ENCODE assay signal across 9 cellular contexts in genomic region chr10:86958831-86959736, GRCh38. TPM values are rescaled to one million over a fixed set of nuclear protein-coding genes. Genes with fewer than 3 reads are reported as not detected.
DNase-seq lines count a peak whose midpoint lies in the region; ATAC-seq and TF ChIP-seq lines count a peak whose summit lies in the region.
"Had no signal": no experiment of that assay in that cellular context is flagged by ENCODE, and none has a peak within 500 bp of the region (broad histone marks: within the 10 kb centered on the region; RNA-seq: fewer than 3 reads in every experiment).

No MANE protein-coding gene starts in this region.

- peaks cover 16 to 18% of the 10 kb centered on the region in 2 donors for H3K4me1 ChIP-seq in breast epithelium
- peaks cover 54 to 73% of the 10 kb centered on the region in 2 donors for H3K4me1 ChIP-seq in thoracic aorta (ENCODE audit: control insufficient read depth in 1 of 2, low read depth in 2 of 2)

- CTCF ChIA-PET in activated CD4-positive, alpha-beta memory T cell treated with anti-CD3 and anti-CD28 coated beads for 36 hours (lab: Charles Lee): interaction anchor here (1.0 to 1.6 kb wide), 3 partner anchors 7 to 271 kb away, joined by 3 to 6 read pairs (median 5); partner anchors contain the start of gene ADIRF

- no peaks in the 10 kb centered on the region for H3K9me3 Mint-ChIP-seq in activated CD4-positive, alpha-beta memory T cell treated with anti-CD3 and anti-CD28 coated beads for 36 hours

- TF ChIP-seq CTCF in breast epithelium (IDR thresholded peaks at IDR 0.05) (no peak), thoracic aorta (IDR thresholded peaks at IDR 0.05) (no peak)

- ATAC-seq in thoracic aorta (ENCODE audit: insufficient number of reproducible peaks, low FRiP score, low read depth) (no peak), GM18870 (IDR thresholded peaks at IDR 0.05; ENCODE audit: unreplicated experiment) (no peak), GM18520 (IDR thresholded peaks at IDR 0.05; ENCODE audit: unreplicated experiment) (no peak)

- H3K27me3 Mint-ChIP-seq in activated CD4-positive, alpha-beta memory T cell treated with anti-CD3 and anti-CD28 coated beads for 36 hours: no peaks in the 10 kb centered on the region

- no peaks in the 10 kb centered on the region for H3K36me3 Mint-ChIP-seq in activated CD4-positive, alpha-beta memory T cell treated with anti-CD3 and anti-CD28 coated beads for 36 hours

- intact Hi-C loops in breast epithelium (cut with DNase I; ENCODE audit: low total_unique reads): no loop called here
- intact Hi-C loops in activated CD4-positive, alpha-beta memory T cell treated with anti-CD3 and anti-CD28 coated beads for 36 hours (cut with micrococcal nuclease): no loop called here

- no peaks in the 10 kb centered on the region for H3K9me3 ChIP-seq in breast epithelium
- no peaks in the 10 kb centered on the region for H3K9me3 ChIP-seq in thoracic aorta

- no peak for TF ChIP-seq POLR2A in breast epithelium (IDR thresholded peaks at IDR 0.05)

- no peaks in the 10 kb centered on the region for H3K4me1 Mint-ChIP-seq in activated CD4-positive, alpha-beta memory T cell treated with anti-CD3 and anti-CD28 coated beads for 36 hours (ENCODE audit: low read depth)

- H3K36me3 ChIP-seq in breast epithelium (no peaks in the 10 kb centered on the region), thoracic aorta (no peaks in the 10 kb centered on the region)

- H3K27me3 ChIP-seq in breast epithelium (no peaks in the 10 kb centered on the region), thoracic aorta (replicated peaks; ENCODE audit: insufficient read depth) (no peaks in the 10 kb centered on the region)

- POLR2A ChIA-PET in activated CD4-positive, alpha-beta memory T cell treated with anti-CD3 and anti-CD28 coated beads for 36 hours (lab: Charles Lee): no interaction called here

- no peak overlapping the region for H3K4me3 Mint-ChIP-seq in activated CD4-positive, alpha-beta memory T cell treated with anti-CD3 and anti-CD28 coated beads for 36 hours

- H3K4me3 ChIP-seq in breast epithelium: peak overlapping the region; percentile 28 to 60 (median 45)
- peak overlapping the region; percentile 54 for H3K4me3 ChIP-seq in thoracic aorta

- no peak overlapping the region for H3K27ac Mint-ChIP-seq in activated CD4-positive, alpha-beta memory T cell treated with anti-CD3 and anti-CD28 coated beads for 36 hours

- peak; percentile 70 for DNase-seq in LHCN-M2 (ENCODE audit: low read depth)
- peak; percentile 54 to 80 for DNase-seq in breast epithelium (ENCODE audit: low spot score in 2 of 2)
- peak; percentile 55 for DNase-seq in kidney glomerular epithelial cell (lab: John Stamatoyannopoulos, UW)
- no peak for DNase-seq in thoracic aorta (ENCODE audit: low spot score)
- no peak for DNase-seq in GDM1 (lab: John Stamatoyannopoulos, UW)
- DNase-seq in activated CD4-positive, alpha-beta memory T cell treated with anti-CD3 and anti-CD28 coated beads for 36 hours: no peak
- DNase-seq: NCI-H526 treated with DMSO at 0.1 percent for 48 hours had no signal

- H3K27ac ChIP-seq in breast epithelium (peak overlapping the region; percentile 85 to 94), thoracic aorta (peak overlapping the region; percentile 72 to 97)

RNA-seq across cellular contexts. Expression of gene SNCG, which starts 0.7 kb away (rescaled TPM):
- 4.4 and 5.0 TPM in 2 replicates for total RNA-seq in LHCN-M2 (2014; rRNA removed)
- polyA plus RNA-seq in LHCN-M2 (2012): 5.1 TPM
- total RNA-seq in breast epithelium: 100 to 1,000 TPM in 1 of 3 donors, 10 to 100 TPM in 2; 52.1 to 255 (median 53.7) TPM
- total RNA-seq in thoracic aorta: 100 to 1,000 TPM in 1 of 2 donors, 10 to 100 TPM in 1; 50.9 to 167 TPM
- not detected for total RNA-seq in activated CD4-positive, alpha-beta memory T cell treated with anti-CD3 and anti-CD28 coated beads for 36 hours

RNA-seq across cellular contexts. Expression of gene MMRN2, which starts 1.7 kb away (rescaled TPM):
- total RNA-seq in LHCN-M2 (2014; rRNA removed) (0.51 and 1.9 TPM in 2 replicates), breast epithelium (10 to 100 TPM; 23.0 to 60.3 (median 32.6) TPM), thoracic aorta (10 to 100 TPM; 49.4 to 55.0 TPM)
- polyA plus RNA-seq in LHCN-M2 (2012): 0.26 TPM
- not detected for total RNA-seq in activated CD4-positive, alpha-beta memory T cell treated with anti-CD3 and anti-CD28 coated beads for 36 hours

RNA-seq across cellular contexts. Expression of gene ADIRF, which starts 9.2 kb away (rescaled TPM):
- total RNA-seq in LHCN-M2 (2014; rRNA removed) (2.5 and 3.2 TPM in 2 replicates), breast epithelium (1,000 to 10,000 TPM in 1 of 3 donors, 100 to 1,000 TPM in 2; 204 to 1,074 (median 288) TPM), thoracic aorta (100 to 1,000 TPM; 318 to 644 TPM)
- polyA plus RNA-seq in LHCN-M2 (2012): 2.3 TPM
- total RNA-seq in activated CD4-positive, alpha-beta memory T cell treated with anti-CD3 and anti-CD28 coated beads for 36 hours: not detected

Comparison
In these comparisons a context has a peak if more than half of its experiments do, and no peak if none do; other contexts are left out.
1. DNase-seq: peak in LHCN-M2 (single experiment), breast epithelium (2 of 2) and kidney glomerular epithelial cell (single experiment); none in thoracic aorta (single experiment), GDM1 (single experiment) and activated CD4-positive, alpha-beta memory T cell treated with anti-CD3 and anti-CD28 coated beads for 36 hours (single experiment).
2. RNA of gene ADIRF, which starts 9.2 kb away (total RNA-seq): 318 to 644 TPM in thoracic aorta and 204 to 1,074 TPM in breast epithelium; 2.5 to 3.2 TPM in LHCN-M2 and not detected in activated CD4-positive, alpha-beta memory T cell treated with anti-CD3 and anti-CD28 coated beads for 36 hours; every median in the first group is over 10 times any median in the second.